Comparison of ENCODE assay signal across 11 cellular contexts in the genomic region with DNA sequence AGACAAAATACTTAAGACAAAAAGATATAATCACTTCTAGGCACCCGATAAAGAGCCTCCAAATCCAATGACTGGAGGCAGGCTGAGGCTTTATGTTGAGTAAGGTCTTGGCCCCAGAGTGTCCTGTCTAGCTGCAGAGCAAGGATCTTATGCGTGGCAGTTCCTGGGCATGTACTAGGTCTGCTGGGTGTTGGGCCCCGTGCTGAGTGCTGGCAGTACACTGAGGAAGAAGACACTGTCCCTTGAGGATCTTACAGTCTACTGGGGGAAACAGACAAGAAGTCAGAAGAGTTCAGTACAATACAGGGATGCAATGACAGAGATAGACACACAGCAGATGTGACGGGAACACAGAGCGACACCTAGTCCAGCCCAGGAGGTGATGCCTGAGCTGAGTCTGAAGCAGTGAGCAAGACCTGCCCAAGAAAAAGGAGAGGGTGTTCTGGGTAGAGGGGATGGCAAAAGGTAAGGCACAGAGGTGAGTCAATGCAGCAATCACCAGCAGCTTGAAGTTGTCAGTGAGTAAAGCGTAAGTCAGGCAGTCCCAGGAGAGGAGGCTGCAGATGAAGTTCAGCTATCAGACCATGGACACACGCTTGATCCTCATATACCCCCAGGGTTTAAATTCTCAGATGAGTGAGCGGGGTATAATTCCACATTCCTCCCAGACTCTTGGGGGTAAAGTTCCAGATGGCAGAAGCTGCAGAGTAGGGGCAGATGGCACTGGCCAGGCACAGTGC. TPM values are rescaled to one million over a fixed set of nuclear protein-coding genes. Genes with fewer than 3 reads are reported as not detected.
DNase-seq lines count a peak whose midpoint lies in the region; ATAC-seq, FAIRE-seq and TF ChIP-seq lines count a peak whose summit lies in the region.
"Had no signal": no experiment of that assay in that cellular context is flagged by ENCODE, and none has a peak within 500 bp of the region (broad histone marks: within the 10 kb centered on the region; RNA-seq: fewer than 3 reads in every experiment).

No MANE protein-coding gene starts in this region.

- TF ChIP-seq EP300 in transverse colon (IDR thresholded peaks at IDR 0.05; ENCODE audit: low read depth) = no peak

- in situ Hi-C loops in transverse colon (cut with MboI; ENCODE audit: low pct_ligation_motif_present in 1 of 4, low pct_unique_long_range_greater_than_20kb in 1 of 4, low sequenced_read_pairs in 3 of 4) = no loop called here

- ATAC-seq in activated T-cell treated with anti-CD3 and anti-CD28 coated beads, Interleukin-2, amount 50 U/mL, for 72 hours (replicated peaks in 1 of 2) = peak; percentile 28 to 51
- ATAC-seq: mucosa of descending colon had no signal

- peak overlapping the region in 1 of 2 donors; percentile 3 for H3K4me3 ChIP-seq in kidney (ENCODE audit: low read length in 2 of 2)
- no peak overlapping the region for H3K4me3 ChIP-seq in transverse colon
- H3K4me3 ChIP-seq: mucosa of descending colon had no signal

- H3K27ac Mint-ChIP-seq in activated T-cell treated with anti-CD3 and anti-CD28 coated beads, Interleukin-2, amount 50 U/mL, for 72 hours = peak overlapping the region; percentile 68

- no peak for TF ChIP-seq POLR2A in transverse colon (IDR thresholded peaks at IDR 0.05)

- intact Hi-C loops in kidney (cut with DNase I) = no loop called here
- intact Hi-C loops in transverse colon (cut with DNase I; ENCODE audit: low total_unique reads) = loop anchor here (10.0 kb wide), 1 partner anchor 484 kb away; no protein-coding TSS in a partner anchor

- H3K27me3 ChIP-seq in transverse colon = no peaks in the 10 kb centered on the region

- FAIRE-seq in kidney (lab: Jason Lieb, UNC) (no peak), D721Med (lab: Jason Lieb, UNC) (no peak)

- 78 to 86% methylated on average over 4 to 8 of the region's 8 CpGs for WGBS in transverse colon (ENCODE audit: low coverage in 1 of 2), 2 donors

- H3K36me3 ChIP-seq in kidney (ENCODE audit: control insufficient read depth in 1 of 2, insufficient read depth in 2 of 2, low read length in 2 of 2) (no peaks in the 10 kb centered on the region), transverse colon (no peaks in the 10 kb centered on the region)

- H3K9ac ChIP-seq in kidney (ENCODE audit: low read length in 2 of 2) = no peak overlapping the region

- H3K36me3 Mint-ChIP-seq in activated T-cell treated with anti-CD3 and anti-CD28 coated beads, Interleukin-2, amount 50 U/mL, for 72 hours (ENCODE audit: insufficient read depth in 2 of 2) = peaks cover 18 to 37% of the 10 kb centered on the region in 2 donors

- H3K9me3 ChIP-seq in kidney (ENCODE audit: control insufficient read depth in 1 of 2, low read length in 2 of 2) = no peaks in the 10 kb centered on the region
- H3K9me3 ChIP-seq in transverse colon = no peaks in the 10 kb centered on the region
- H3K9me3 ChIP-seq: mucosa of descending colon had no signal

- H3K9me3 Mint-ChIP-seq in activated T-cell treated with anti-CD3 and anti-CD28 coated beads, Interleukin-2, amount 50 U/mL, for 72 hours = no peaks in the 10 kb centered on the region

- H3K4me1 Mint-ChIP-seq in activated T-cell treated with anti-CD3 and anti-CD28 coated beads, Interleukin-2, amount 50 U/mL, for 72 hours (ENCODE audit: low read depth) = peaks cover 100% of the 10 kb centered on the region

- H3K27ac ChIP-seq in VCaP (0 out of 2 replicates have a peak overlapping the region, but pooled peaks have one; percentile 1), kidney (ENCODE audit: low read depth in 2 of 2, low read length in 2 of 2) (peak overlapping the region in 1 of 2 donors; percentile 39), transverse colon (peak overlapping the region; percentile 85 to 89 (median 86))
- H3K27ac ChIP-seq: C4-2B had no signal

- DNase-seq in activated T-cell treated with anti-CD3 and anti-CD28 coated beads, Interleukin-2, amount 50 U/mL, for 72 hours = no peak
- DNase-seq in activated T-cell treated with anti-CD3 and anti-CD28 coated beads for 4 hours (no peak), kidney (peak; percentile 15), transverse colon (no peak), iPS-NIHi7 (ENCODE audit: extremely low spot score) (no peak), D721Med (ENCODE audit: insufficient read length, low spot score) (no peak)
- DNase-seq in activated CD8-positive, alpha-beta memory T cell treated with anti-CD3 and anti-CD28 coated beads, Interleukin-2, amount 50 U/mL, for 4 hours = no peak
- DNase-seq: erythroblast, mucosa of descending colon had no signal

- TF ChIP-seq CTCF in VCaP (conservative IDR thresholded peaks at IDR 0.05) (no peak), kidney (IDR thresholded peaks at IDR 0.05; ENCODE audit: borderline replicate concordance, extremely low read depth, insufficient read depth) (no peak), transverse colon (IDR thresholded peaks at IDR 0.05) (no peak), D721Med (IDR thresholded peaks at IDR 0.05; ENCODE audit: insufficient read depth, missing control alignments) (no peak)

- no peaks in the 10 kb centered on the region for H3K27me3 Mint-ChIP-seq in activated T-cell treated with anti-CD3 and anti-CD28 coated beads, Interleukin-2, amount 50 U/mL, for 72 hours (ENCODE audit: low read depth)

- H3K4me1 ChIP-seq in kidney (ENCODE audit: control insufficient read depth in 1 of 2, insufficient read depth in 1 of 2, low read depth in 1 of 2, low read length in 2 of 2) (peaks cover 36 to 52% of the 10 kb centered on the region in 2 donors), transverse colon (peaks cover 69 to 98% (median 79%) of the 10 kb centered on the region in 4 donors)

- H3K4me3 Mint-ChIP-seq in activated T-cell treated with anti-CD3 and anti-CD28 coated beads, Interleukin-2, amount 50 U/mL, for 72 hours = peak overlapping the region; percentile 48 to 73

RNA-seq across cellular contexts. Expression of a gene that starts 18.1 kb away (rescaled TPM):
- 10 to 100 TPM; 71.8 to 78.0 TPM for total RNA-seq in activated T-cell treated with anti-CD3 and anti-CD28 coated beads, Interleukin-2, amount 50 U/mL, for 72 hours
- 24.5 TPM for total RNA-seq in kidney
- 7.6 TPM for polyA plus RNA-seq in kidney (ENCODE audit: insufficient read depth, low read depth, low replicate concordance)
- 10 to 100 TPM; 13.0 to 33.7 (median 18.7) TPM for total RNA-seq in transverse colon

RNA-seq across cellular contexts. Expression of a gene that starts 36.8 kb away (rescaled TPM):
- total RNA-seq in activated T-cell treated with anti-CD3 and anti-CD28 coated beads, Interleukin-2, amount 50 U/mL, for 72 hours = 1 to 10 TPM; 1.4 to 1.7 TPM
- total RNA-seq in kidney = not detected
- not detected for polyA plus RNA-seq in kidney (ENCODE audit: insufficient read depth, low read depth, low replicate concordance)
- under 1 TPM in 1 of 4 donors, not detected in 3; 0.48 TPM for total RNA-seq in transverse colon
